ENCODE assay signal across 7 cellular contexts in the genomic region with DNA sequence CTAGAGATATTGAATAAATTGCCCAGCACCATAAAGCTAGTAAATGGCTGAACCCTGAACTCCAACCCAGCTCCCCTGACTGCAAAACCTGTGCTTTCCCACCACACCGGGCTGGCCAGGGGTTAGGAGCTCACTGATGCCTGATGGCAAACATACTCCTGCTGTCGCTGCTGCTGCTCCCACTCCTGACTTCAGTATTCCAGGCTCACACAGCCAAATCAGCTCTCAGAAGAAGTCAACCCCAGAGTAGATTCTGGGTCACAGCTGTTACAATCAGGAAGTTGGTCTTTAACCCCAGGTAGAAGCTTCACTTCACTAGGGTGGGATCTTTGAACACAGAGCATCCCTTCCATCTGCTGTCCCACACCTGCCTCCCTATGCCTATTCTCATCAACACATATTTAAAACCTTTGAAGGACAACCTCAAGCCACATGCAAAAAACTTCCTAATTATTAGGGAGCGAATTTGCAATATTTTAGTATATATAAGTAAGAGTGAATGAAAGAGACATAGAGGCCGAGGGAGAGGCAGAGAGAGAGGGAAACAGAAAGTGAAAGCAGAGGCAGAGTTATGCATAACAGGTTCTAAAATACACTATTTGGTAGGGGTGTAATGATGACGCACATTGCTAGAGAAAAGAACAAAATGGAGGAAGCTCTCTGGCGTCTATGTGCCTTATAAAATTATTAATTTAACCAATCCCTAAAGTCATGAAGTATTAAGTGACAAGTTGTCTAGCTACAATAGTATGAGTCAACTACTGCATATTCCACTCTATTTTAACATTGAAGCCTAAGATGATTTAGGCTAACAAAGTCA.
DNase-seq lines count a peak whose midpoint lies in the region; ATAC-seq and TF ChIP-seq lines count a peak whose summit lies in the region.

No MANE protein-coding gene starts in this region.

- no peak for TF ChIP-seq CTCF in tibial nerve (IDR thresholded peaks at IDR 0.05)

- DNase-seq in GM23248 (peak; percentile 78), NAMALWA (ENCODE audit: low spot score) (peak; percentile 85), tibial nerve (ENCODE audit: low spot score in 2 of 2) (no peak), mucosa of gallbladder (ENCODE audit: low spot score) (no peak)

- no peaks in the 10 kb centered on the region for H3K79me2 ChIP-seq in GM23248 (ENCODE audit: insufficient read depth)

- in situ Hi-C loops in GM23248 (cut with MboI): no loop called here

- H3K27me3 ChIP-seq in GM23248 (replicated peaks; ENCODE audit: insufficient read depth) (no peaks in the 10 kb centered on the region), layer of hippocampus (ENCODE audit: control insufficient read depth, insufficient read depth, low read length) (no peaks in the 10 kb centered on the region), tibial nerve (no peaks in the 10 kb centered on the region)

- H3K9me3 ChIP-seq in GM23248 (ENCODE audit: low read depth): no peaks in the 10 kb centered on the region
- no peaks in the 10 kb centered on the region for H3K9me3 ChIP-seq in tibial nerve

- H3F3A ChIP-seq in GM23248 (ENCODE audit: insufficient read depth): 0 out of 2 replicates have a peak, but pooled peaks cover 12% of the 10 kb centered on the region

- ATAC-seq in GM18505 (IDR thresholded peaks at IDR 0.05; ENCODE audit: unreplicated experiment): peak; percentile 82

- TF ChIP-seq EP300 in tibial nerve (IDR thresholded peaks at IDR 0.05): peak; percentile 60 to 61

- H3K4me2 ChIP-seq in GM23248 (ENCODE audit: unreplicated experiment): peak overlapping the region; percentile 73

- peak overlapping the region; percentile 57; the same call in 1 of the 2 replicates for H3K9ac ChIP-seq in GM23248

- H3K4me1 ChIP-seq in GM23248 (ENCODE audit: insufficient read depth): peaks cover 26% of the 10 kb centered on the region; the same call in 1 of the 2 replicates
- H3K4me1 ChIP-seq in tibial nerve: peaks cover 0 to 43% (median 21%) of the 10 kb centered on the region in 4 donors

- H3K27ac ChIP-seq in GM23248 (peak overlapping the region; percentile 12; the same call in 1 of the 2 replicates), angular gyrus (ENCODE audit: low read depth, low read length) (peak overlapping the region; percentile 65), layer of hippocampus (ENCODE audit: low read depth, low read length) (peak overlapping the region; percentile 68), tibial nerve (peak overlapping the region; percentile 62 to 86 (median 73))

- no peaks in the 10 kb centered on the region for H3K36me3 ChIP-seq in GM23248 (ENCODE audit: low read depth)
- H3K36me3 ChIP-seq in tibial nerve: no peaks in the 10 kb centered on the region

- peak overlapping the region; percentile 84 for H2AFZ ChIP-seq in GM23248

- H3K4me3 ChIP-seq in GM23248 (peak overlapping the region; percentile 55), tibial nerve (peak overlapping the region in 2 of 4 donors; percentile 13 to 35)

- WGBS in GM23248 (ENCODE audit: low coverage in 1 of 2, low lambda C conversion rate in 2 of 2, missing lambda C conversion rate in 2 of 2), 2 experiments: 32 to 37% methylated on average over 6 of the region's 6 CpGs
- WGBS in tibial nerve, 2 donors: 51 to 55% methylated on average over 5 to 6 of the region's 6 CpGs

- no peaks in the 10 kb centered on the region for H3K9me2 ChIP-seq in GM23248 (ENCODE audit: insufficient read depth)

- TF ChIP-seq POLR2A in GM18505 (IDR thresholded peaks at IDR 0.05; ENCODE audit: borderline replicate concordance, extremely low read depth, insufficient read depth, insufficient read length) (no peak), tibial nerve (IDR thresholded peaks at IDR 0.05) (no peak)

- H4K20me1 ChIP-seq in GM23248 (ENCODE audit: insufficient read depth): no peaks in the 10 kb centered on the region

Comparison
In these comparisons a context has a peak if more than half of its experiments do, and no peak if none do; other contexts are left out.
1. DNase-seq: peak in GM23248 (single experiment) and NAMALWA (single experiment); none in tibial nerve (0 of 2) and mucosa of gallbladder (single experiment).
2. H3K27ac ChIP-seq: peak in every context shown above with its lines; median percentile 73 in tibial nerve; 68 in layer of hippocampus; 65 in angular gyrus; 12 in GM23248.